Comparison of ENCODE assay signal across 22 cellular contexts in the genomic region with DNA sequence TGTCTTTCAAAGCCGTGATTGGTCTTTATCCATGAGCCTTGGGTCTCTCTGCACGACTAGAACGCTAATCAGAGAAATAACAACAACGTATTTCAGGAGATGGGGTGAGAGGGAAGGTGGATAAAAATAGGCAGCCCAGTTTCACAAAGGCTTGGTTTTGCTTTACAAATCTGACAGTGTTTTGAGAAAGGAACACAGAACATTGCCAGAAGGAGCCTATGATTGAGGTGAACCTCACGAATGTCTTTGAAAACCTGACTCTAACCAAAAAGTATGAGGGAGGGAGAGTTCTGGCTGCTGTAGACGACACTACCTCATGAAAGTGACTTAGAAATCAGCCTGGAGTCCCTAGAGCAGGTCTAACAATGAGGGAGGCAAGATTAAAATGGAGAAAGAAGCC. TPM values are rescaled to one million over a fixed set of nuclear protein-coding genes. Genes with fewer than 3 reads are reported as not detected.
DNase-seq lines count a peak whose midpoint lies in the region; ATAC-seq and TF ChIP-seq lines count a peak whose summit lies in the region.
"Had no signal": no experiment of that assay in that cellular context is flagged by ENCODE, and none has a peak within 500 bp of the region (broad histone marks: within the 10 kb centered on the region; RNA-seq: fewer than 3 reads in every experiment).

No MANE protein-coding gene starts in this region.

- no peaks in the 10 kb centered on the region for H3K9me3 Mint-ChIP-seq in activated naive CD4-positive, alpha-beta T cell treated with anti-CD3 and anti-CD28 coated beads for 36 hours
- H3K9me3 Mint-ChIP-seq in activated B cell treated with CpG ODN at 0.5 μM for 24 hours, result no peaks in the 10 kb centered on the region
- H3K9me3 Mint-ChIP-seq: activated CD4-positive, alpha-beta T cell treated with anti-CD3 and anti-CD28 coated beads, Interleukin-2, amount 10 ng/mL, durations not matched to agents 7 days and 5 days; CD14-positive monocyte had no signal

- POLR2A ChIA-PET in activated B cell treated with CpG ODN at 0.5 μM for 24 hours (lab: Charles Lee), result interaction anchor here (1.5 kb wide), 1 partner anchor 36 kb away, joined by 4 read pairs; no protein-coding TSS in a partner anchor

- CTCF ChIA-PET in activated naive CD4-positive, alpha-beta T cell treated with anti-CD3 and anti-CD28 coated beads for 36 hours (lab: Charles Lee), result interaction anchor here (0.6 kb wide), 1 partner anchor 64 kb away, joined by 3 read pairs; no protein-coding TSS in a partner anchor
- CTCF ChIA-PET in activated B cell treated with CpG ODN at 0.5 μM for 24 hours (lab: Charles Lee), result no interaction called here

- H3K4me3 Mint-ChIP-seq in activated naive CD4-positive, alpha-beta T cell treated with anti-CD3 and anti-CD28 coated beads for 36 hours, result no peak overlapping the region
- peak overlapping the region; percentile 55 for H3K4me3 Mint-ChIP-seq in activated B cell treated with CpG ODN at 0.5 μM for 24 hours
- H3K4me3 Mint-ChIP-seq: activated CD4-positive, alpha-beta T cell treated with anti-CD3 and anti-CD28 coated beads, Interleukin-2, amount 10 ng/mL, durations not matched to agents 7 days and 5 days; CD14-positive monocyte had no signal

- H3K27ac Mint-ChIP-seq in activated naive CD4-positive, alpha-beta T cell treated with anti-CD3 and anti-CD28 coated beads for 36 hours, result peak overlapping the region; percentile 39
- H3K27ac Mint-ChIP-seq in activated B cell treated with CpG ODN at 0.5 μM for 24 hours, result peak overlapping the region; percentile 79
- H3K27ac Mint-ChIP-seq: activated CD4-positive, alpha-beta T cell treated with anti-CD3 and anti-CD28 coated beads, Interleukin-2, amount 10 ng/mL, durations not matched to agents 7 days and 5 days; CD14-positive monocyte had no signal

- H3K27me3 Mint-ChIP-seq in activated naive CD4-positive, alpha-beta T cell treated with anti-CD3 and anti-CD28 coated beads for 36 hours (ENCODE audit: low read depth), result no peaks in the 10 kb centered on the region
- no peaks in the 10 kb centered on the region for H3K27me3 Mint-ChIP-seq in activated B cell treated with CpG ODN at 0.5 μM for 24 hours
- H3K27me3 Mint-ChIP-seq: activated CD4-positive, alpha-beta T cell treated with anti-CD3 and anti-CD28 coated beads, Interleukin-2, amount 10 ng/mL, durations not matched to agents 7 days and 5 days had no signal

- ATAC-seq in GM19351 (IDR thresholded peaks at IDR 0.05; ENCODE audit: unreplicated experiment), result peak; percentile 51
- ATAC-seq in activated B cell treated with CpG ODN at 0.5 μM for 24 hours (ENCODE audit: low read depth), result no peak
- no peak for ATAC-seq in GM18519 (IDR thresholded peaks at IDR 0.05; ENCODE audit: low FRiP score, unreplicated experiment)
- ATAC-seq in HG03439 (IDR thresholded peaks at IDR 0.05; ENCODE audit: unreplicated experiment), result no peak
- ATAC-seq: foreskin keratinocyte, K562, mucosa of descending colon, PC-3 had no signal

- peaks cover 17% of the 10 kb centered on the region for H3K4me1 Mint-ChIP-seq in activated naive CD4-positive, alpha-beta T cell treated with anti-CD3 and anti-CD28 coated beads for 36 hours (ENCODE audit: low read depth)
- peaks cover 28% of the 10 kb centered on the region for H3K4me1 Mint-ChIP-seq in activated B cell treated with CpG ODN at 0.5 μM for 24 hours
- H3K4me1 Mint-ChIP-seq: CD14-positive monocyte had no signal

- intact Hi-C loops in activated naive CD4-positive, alpha-beta T cell treated with anti-CD3 and anti-CD28 coated beads for 36 hours (cut with micrococcal nuclease), result no loop called here
- intact Hi-C loops in activated B cell treated with CpG ODN at 0.5 μM for 24 hours (cut with micrococcal nuclease), result no loop called here

- H3K36me3 Mint-ChIP-seq in activated naive CD4-positive, alpha-beta T cell treated with anti-CD3 and anti-CD28 coated beads for 36 hours (ENCODE audit: low read depth), result peaks cover 5% of the 10 kb centered on the region
- H3K36me3 Mint-ChIP-seq in activated B cell treated with CpG ODN at 0.5 μM for 24 hours (ENCODE audit: low read depth), result no peaks in the 10 kb centered on the region

- TF ChIP-seq CTCF in activated B cell treated with CpG ODN at 0.5 μM for 24 hours (IDR thresholded peaks at IDR 0.05), result no peak

- DNase-seq in activated naive CD4-positive, alpha-beta T cell treated with anti-CD3 and anti-CD28 coated beads for 36 hours, result no peak
- DNase-seq in activated naive CD4-positive, alpha-beta T cell treated with anti-CD3 and anti-CD28 coated beads, Interleukin-2, amount 50 U/mL, for 16 hours, result no peak
- DNase-seq in activated B cell treated with CpG ODN at 0.5 μM for 24 hours, result no peak
- no peak for DNase-seq in NCI-H1105 treated with DMSO at 0.1 percent for 48 hours (lab: John Stamatoyannopoulos, UW)
- DNase-seq in NCI-H345 (lab: John Stamatoyannopoulos, UW), result no peak
- DNase-seq: activated CD4-positive, alpha-beta T cell treated with anti-CD3 and anti-CD28 coated beads, Interleukin-2, amount 10 ng/mL, durations not matched to agents 7 days and 5 days; activated naive CD4-positive, alpha-beta T cell; DMS153; foreskin keratinocyte; GF-D8; mucosa of descending colon; NCI-H1694 treated with DMSO at 0.1 percent for 48 hours; NCI-H774; PC-3; SHP77 treated with DMSO at 0.1 percent for 48 hours; small intestine; stimulated activated CD4-positive, alpha-beta T cell treated with anti-CD3 and anti-CD28 coated beads, Interleukin-2, amount 100 ng/mL, for 48 hours had no signal

RNA-seq across cellular contexts. Expression of gene NOL11, which starts 38.0 kb away (rescaled TPM):
- total RNA-seq in activated naive CD4-positive, alpha-beta T cell treated with anti-CD3 and anti-CD28 coated beads for 36 hours, result 10 to 100 TPM; 49.7 to 54.1 TPM
- total RNA-seq in activated B cell treated with CpG ODN at 0.5 μM for 24 hours, result 67.9 and 70.6 TPM in 2 replicates
